27 cellular contexts compared by ENCODE assay signal in genomic region chr4:119230288-119230687, GRCh38.
"Had no signal": no experiment of that assay in that cellular context is flagged by ENCODE, and none has a peak within 500 bp of the region (broad histone marks: within the 10 kb centered on the region; RNA-seq: fewer than 3 reads in every experiment).

No MANE protein-coding gene starts in this region.

- ATAC-seq: activated T-helper 17 cell treated with anti-CD3 and anti-CD28 coated beads, Interleukin-2, amount 50 U/mL, for 72 hours; left lung; pancreas; T-cell had no signal

- H3K27me3 ChIP-seq: esophagus squamous epithelium, left lung, pancreas, tibial nerve had no signal

- H3K27ac ChIP-seq: epithelial cell of prostate, esophagus squamous epithelium, left lung, pancreas, psoas muscle, tibial nerve had no signal

- H3K4me3 ChIP-seq: esophagus squamous epithelium, left lung, pancreas, psoas muscle, tibial nerve had no signal

- FAIRE-seq: astrocyte, colon, endometrium, pancreas had no signal

- H3K9me3 ChIP-seq: esophagus squamous epithelium, left lung, pancreas, psoas muscle had no signal

- DNase-seq: activated CD4-positive, alpha-beta T cell treated with anti-CD3 and anti-CD28 coated beads for 4 hours; activated CD4-positive, alpha-beta T cell treated with anti-CD3 and anti-CD28 coated beads, Interleukin-2, amount 50 U/mL, for 4 hours; activated CD4-positive, CD25-positive, alpha-beta regulatory T cell; activated CD8-positive, alpha-beta memory T cell treated with anti-CD3 and anti-CD28 coated beads, Interleukin-2, amount 50 U/mL, for 48 hours; activated gamma-delta T cell treated with Interleukin-2 at 50 U/mL for 16 hours; activated naive CD4-positive, alpha-beta T cell treated with anti-CD3 and anti-CD28 coated beads, Interleukin-2, amount 50 U/mL, for 16 hours; activated T-cell treated with anti-CD3 and anti-CD28 coated beads, Interleukin-2, amount 50 U/mL, for 24 hours; amniotic stem cell; dermis blood vessel endothelial cell; effector CD4-positive, alpha-beta T cell; esophagus squamous epithelium; foreskin melanocyte; kidney glomerular epithelial cell; left lung; naive B cell; nucleus accumbens; pancreas; psoas muscle; stimulated activated CD4-positive, alpha-beta T cell treated with anti-CD3 and anti-CD28 coated beads, Interleukin-2, amount 100 ng/mL, for 48 hours; stimulated activated naive CD4-positive, alpha-beta T cell treated with Interleukin-2 at 50 U/mL for 16 hours; T-cell had no signal

- H3K36me3 ChIP-seq: left lung had no signal
